ENCODE assay signal across 8 cellular contexts in genomic region chr3:51955893-51956770, GRCh38. TPM values are rescaled to one million over a fixed set of nuclear protein-coding genes. Genes with fewer than 3 reads are reported as not detected.
A peak's percentile ranks its signal among the peaks of the same experiment; 100 is the strongest.
DNase-seq lines count a peak whose midpoint lies in the region; ATAC-seq and TF ChIP-seq lines count a peak whose summit lies in the region.

No MANE protein-coding gene starts in this region.

- H3K9me2 ChIP-seq in GM23338 (ENCODE audit: insufficient read depth): no peaks in the 10 kb centered on the region

- H3K4me3 ChIP-seq in GM23338: peak overlapping the region; percentile 60
- H3K4me3 ChIP-seq in fibroblast of the aortic adventitia (ENCODE audit: low read depth, low read length): no peak overlapping the region

- ATAC-seq in GM23338 (peak; percentile 86), natural killer cell (peak; percentile 73 to 83 (median 80)), GM21825 (IDR thresholded peaks at IDR 0.05; ENCODE audit: unreplicated experiment) (no peak), HG03342 (IDR thresholded peaks at IDR 0.05; ENCODE audit: unreplicated experiment) (no peak)

- H3K27me3 ChIP-seq in GM23338 (ENCODE audit: insufficient read depth): peaks cover 52% of the 10 kb centered on the region

- intact Hi-C loops in natural killer cell (cut with micrococcal nuclease): no loop called here

- no peaks in the 10 kb centered on the region; the same call in 1 of the 2 replicates for H3K4me1 ChIP-seq in GM23338 (ENCODE audit: insufficient read depth)

- peak overlapping the region; percentile 59 for H3K4me3 Mint-ChIP-seq in GM23338
- H3K4me3 Mint-ChIP-seq in natural killer cell: peak overlapping the region; percentile 47

- DNase-seq in 8988T: peak; percentile 87
- peak; percentile 91 for DNase-seq in GM23338 (ENCODE audit: low spot score)
- DNase-seq in activated T-cell treated with anti-CD3 and anti-CD28 coated beads, Interleukin-2, amount 50 U/mL, for 48 hours: peak; percentile 61 to 66
- DNase-seq in fibroblast of the aortic adventitia (ENCODE audit: low read depth): peak; percentile 22
- peak; percentile 27 for DNase-seq in natural killer cell
- no peak for DNase-seq in NOMO-1 treated with dmso at 0.1 percent for 144 hours (lab: John Stamatoyannopoulos, UW; ENCODE audit: unreplicated experiment)

- no peaks in the 10 kb centered on the region; the same call in 1 of the 2 replicates for H4K20me1 ChIP-seq in GM23338 (replicated peaks; ENCODE audit: insufficient read depth)

- H3K36me3 Mint-ChIP-seq in GM23338 (ENCODE audit: low read depth) (peaks cover 3% of the 10 kb centered on the region; the same call in 1 of the 3 replicates), natural killer cell (no peaks in the 10 kb centered on the region)

- peak; percentile 61 to 68 for TF ChIP-seq CTCF in GM23338 (conservative IDR thresholded peaks at IDR 0.05; ENCODE audit: low read depth in 2 of 2)
- TF ChIP-seq CTCF in fibroblast of the aortic adventitia (IDR thresholded peaks at IDR 0.05; ENCODE audit: insufficient read depth, low read length): peak; percentile 35
- TF ChIP-seq CTCF in natural killer cell (IDR thresholded peaks at IDR 0.05): peak; percentile 47

- peak overlapping the region; percentile 85 for H2AFZ ChIP-seq in GM23338

- H3K79me2 ChIP-seq in GM23338 (replicated peaks; ENCODE audit: insufficient read depth): no peaks in the 10 kb centered on the region

- no peaks in the 10 kb centered on the region for H3K9me3 Mint-ChIP-seq in GM23338
- H3K9me3 Mint-ChIP-seq in natural killer cell: no peaks in the 10 kb centered on the region

- no peak overlapping the region for H3K27ac Mint-ChIP-seq in GM23338
- no peak overlapping the region for H3K27ac Mint-ChIP-seq in natural killer cell

- H3K27me3 Mint-ChIP-seq in GM23338 (ENCODE audit: insufficient read depth, low read depth, poor library complexity) (peaks cover 50% of the 10 kb centered on the region), natural killer cell (ENCODE audit: low read depth in 2 of 2) (peaks cover 25 to 36% of the 10 kb centered on the region in 2 donors)

- H3K4me2 ChIP-seq in GM23338: peak overlapping the region; percentile 84

- H3K4me1 Mint-ChIP-seq in GM23338 (peaks cover 4% of the 10 kb centered on the region; the same call in 2 of the 3 replicates), natural killer cell (peaks cover 0 to 14% of the 10 kb centered on the region in 2 donors)

- H3K27ac ChIP-seq in GM23338 (ENCODE audit: low read depth): no peak overlapping the region

- 0 out of 2 replicates have a peak, but pooled peaks cover 5% of the 10 kb centered on the region for H3F3A ChIP-seq in GM23338 (replicated peaks; ENCODE audit: low read depth)

- H3K36me3 ChIP-seq in GM23338 (ENCODE audit: insufficient read depth): no peaks in the 10 kb centered on the region

TF ChIP-seq in GM23338, 12 proteins besides CTCF, POLR2A, EP300 and RAD21:
- no peak for TF ChIP-seq ZNF114 (CRISPR knock-in tag; IDR thresholded peaks at IDR 0.05)
- no peak for TF ChIP-seq JUNB (IDR thresholded peaks at IDR 0.05; ENCODE audit: unreplicated experiment)
- TF ChIP-seq EZH2 (IDR thresholded peaks at IDR 0.05; ENCODE audit: low read depth, unreplicated experiment): no peak
- no peak for TF ChIP-seq STAT1 (IDR thresholded peaks at IDR 0.05; ENCODE audit: unreplicated experiment)

RNA-seq across cellular contexts. Expression of gene GPR62, which starts 1.0 kb away (rescaled TPM):
- 0.38 TPM in 1 of 2 replicates, not detected in the other for total RNA-seq in GM23338 (2014; rRNA removed; shearing (Covaris generic))
- polyA plus RNA-seq in GM23338 (2016; fragmentation: Nextera tagmentation; extraction: Ambion mirVana): 0.10 and 0.42 TPM in 2 replicates
- total RNA-seq in fibroblast of the aortic adventitia (ENCODE audit: low replicate concordance): 0.09 TPM in 1 of 2 replicates, not detected in the other
- not detected for total RNA-seq in natural killer cell

RNA-seq across cellular contexts. Expression of gene PCBP4, which starts 11.1 kb away (rescaled TPM):
- total RNA-seq in GM23338 (2014; rRNA removed; shearing (Covaris generic)): 26.8 and 37.6 TPM in 2 replicates
- polyA plus RNA-seq in GM23338 (2016; fragmentation: Nextera tagmentation; extraction: Ambion mirVana): 11.8 and 14.1 TPM in 2 replicates
- total RNA-seq in fibroblast of the aortic adventitia (ENCODE audit: low replicate concordance) (19.0 and 33.3 TPM in 2 replicates), natural killer cell (10 to 100 TPM; 15.0 to 24.7 (median 18.4) TPM)

RNA-seq across cellular contexts. Expression of gene PARP3, which starts 14.0 kb away (rescaled TPM):
- 1.1 and 3.1 TPM in 2 replicates for total RNA-seq in GM23338 (2014; rRNA removed; shearing (Covaris generic))
- polyA plus RNA-seq in GM23338 (2016; fragmentation: Nextera tagmentation; extraction: Ambion mirVana): 0.35 and 0.76 TPM in 2 replicates
- total RNA-seq in fibroblast of the aortic adventitia (ENCODE audit: low replicate concordance) (14.6 and 27.1 TPM in 2 replicates), natural killer cell (1 to 10 TPM; 4.6 to 7.4 (median 5.6) TPM)

RNA-seq across cellular contexts. Expression of gene RRP9, which starts 14.4 kb away (rescaled TPM):
- 61.8 and 62.4 TPM in 2 replicates for total RNA-seq in GM23338 (2014; rRNA removed; shearing (Covaris generic))
- polyA plus RNA-seq in GM23338 (2016; fragmentation: Nextera tagmentation; extraction: Ambion mirVana): 68.1 and 71.3 TPM in 2 replicates
- total RNA-seq in fibroblast of the aortic adventitia (ENCODE audit: low replicate concordance) (16.3 and 16.9 TPM in 2 replicates), natural killer cell (10 to 100 TPM; 11.2 to 13.0 (median 12.7) TPM)

RNA-seq across cellular contexts. Expression of gene ABHD14B, which starts 17.7 kb away (rescaled TPM):
- 8.0 and 11.1 TPM in 2 replicates for total RNA-seq in GM23338 (2014; rRNA removed; shearing (Covaris generic))
- polyA plus RNA-seq in GM23338 (2016; fragmentation: Nextera tagmentation; extraction: Ambion mirVana): 5.8 and 8.9 TPM in 2 replicates
- total RNA-seq in fibroblast of the aortic adventitia (ENCODE audit: low replicate concordance) (11.0 and 36.3 TPM in 2 replicates), natural killer cell (10 to 100 TPM; 32.8 to 42.2 (median 34.2) TPM)

Comparison
In these comparisons a context has a peak if more than half of its experiments do, and no peak if none do; other contexts are left out.
1. ATAC-seq: peak in GM23338 (single experiment) and natural killer cell (3 of 3); none in GM21825 (single experiment) and HG03342 (single experiment).
2. Peak in every context shown above with its lines, with median percentiles within 50 percentile points of each other: CTCF ChIP-seq.